ENCODE assay signal across 9 cellular contexts in the genomic region with DNA sequence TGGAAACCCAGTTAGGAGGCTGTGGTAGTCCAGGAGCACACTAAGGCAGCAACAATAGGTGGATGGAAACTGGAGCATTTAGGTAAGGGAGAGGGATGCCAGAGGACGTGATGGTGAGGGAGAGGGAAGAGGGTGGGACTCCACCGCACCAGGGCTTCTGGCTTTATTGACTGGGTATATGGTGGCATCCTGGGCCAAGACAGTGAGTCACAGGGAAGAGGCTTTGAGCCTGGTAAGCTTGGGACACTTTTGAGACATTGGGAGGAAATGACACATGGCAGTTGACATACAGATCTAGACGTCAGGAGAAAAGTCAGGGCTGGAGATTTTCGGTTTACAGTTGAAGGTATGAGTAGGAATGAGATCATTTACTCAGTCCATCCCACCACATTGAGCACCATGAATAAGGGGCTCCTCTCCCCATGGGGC. TPM values are rescaled to one million over a fixed set of nuclear protein-coding genes. Genes with fewer than 3 reads are reported as not detected.
DNase-seq lines count a peak whose midpoint lies in the region; ATAC-seq and TF ChIP-seq lines count a peak whose summit lies in the region.
"Had no signal": no experiment of that assay in that cellular context is flagged by ENCODE, and none has a peak within 500 bp of the region (broad histone marks: within the 10 kb centered on the region; RNA-seq: fewer than 3 reads in every experiment).

No MANE protein-coding gene starts in this region.

- no peak for TF ChIP-seq CTCF in tibial nerve (IDR thresholded peaks at IDR 0.05)

- peak; percentile 47 for DNase-seq in ACHN
- peak; percentile 100 for DNase-seq in HT1080 (ENCODE audit: low read depth)
- DNase-seq in activated CD8-positive, alpha-beta memory T cell treated with anti-CD3 and anti-CD28 coated beads, Interleukin-2, amount 50 U/mL, for 4 hours = peak; percentile 57
- peak; percentile 63 for DNase-seq in islet precursor cell
- DNase-seq in tibial nerve (ENCODE audit: low spot score in 2 of 2) = no peak
- no peak for DNase-seq in NCI-H187 (lab: John Stamatoyannopoulos, UW)

- in situ Hi-C loops in ACHN (cut with HindIII; ENCODE audit: low pct_ligation_motif_present, low pct_unique_long_range_greater_than_20kb, low sequenced_read_pairs) = no loop called here

- no peak for TF ChIP-seq EP300 in tibial nerve (IDR thresholded peaks at IDR 0.05)

- H3K9me3 ChIP-seq in tibial nerve = no peaks in the 10 kb centered on the region

- H3K36me3 ChIP-seq in tibial nerve = no peaks in the 10 kb centered on the region

- 53 to 62% methylated on average over 4 of the region's 4 CpGs for WGBS in tibial nerve, 2 donors

- no peak overlapping the region for H3K4me3 ChIP-seq in tibial nerve

- peak overlapping the region in 2 of 4 donors; percentile 65 to 74 for H3K27ac ChIP-seq in tibial nerve
- H3K27ac ChIP-seq: HL-60 had no signal

- TF ChIP-seq POLR2A in tibial nerve (IDR thresholded peaks at IDR 0.05) = no peak

- peaks cover 0 to 49% (median 24%) of the 10 kb centered on the region in 4 donors for H3K4me1 ChIP-seq in tibial nerve

- no peaks in the 10 kb centered on the region for H3K27me3 ChIP-seq in tibial nerve

- ATAC-seq in HG03108 (IDR thresholded peaks at IDR 0.05; ENCODE audit: unreplicated experiment) (no peak), GM18511 (IDR thresholded peaks at IDR 0.05; ENCODE audit: unreplicated experiment) (no peak)

RNA-seq across cellular contexts. Expression of gene NT5E, which starts 14.9 kb away (rescaled TPM):
- total RNA-seq in HT1080 (2014; rRNA removed; shearing (Covaris generic)) = 0.47 and 1.3 TPM in 2 replicates
- 0.26 and 0.29 TPM in 2 replicates for polyA plus RNA-seq in HT1080 (2015; cell fraction: cytosol; rRNA removed)
- polyA plus RNA-seq in HT1080 (2015; cell fraction: nucleus; rRNA removed) = 0.99 and 1.3 TPM in 2 replicates
- total RNA-seq in tibial nerve = 10 to 100 TPM; 23.1 to 32.2 (median 28.6) TPM

Comparison
In these comparisons a context has a peak if more than half of its experiments do, and no peak if none do; other contexts are left out.
1. DNase-seq: peak in ACHN (single experiment), HT1080 (single experiment), activated CD8-positive, alpha-beta memory T cell treated with anti-CD3 and anti-CD28 coated beads, Interleukin-2, amount 50 U/mL, for 4 hours (single experiment) and islet precursor cell (single experiment); none in tibial nerve (0 of 2) and NCI-H187 (0 of 2).
2. RNA of gene NT5E, which starts 14.9 kb away (total RNA-seq): 23.1 to 32.2 TPM in tibial nerve; 0.47 to 1.3 TPM in HT1080; every median in the first group is over 10 times any median in the second.